In genomic region chr19:45417151-45417550, GRCh38 we compare ENCODE assay signal across 18 cellular contexts. TPM values are rescaled to one million over a fixed set of nuclear protein-coding genes. Genes with fewer than 3 reads are reported as not detected.
DNase-seq lines count a peak whose midpoint lies in the region; ATAC-seq and TF ChIP-seq lines count a peak whose summit lies in the region.
"Had no signal": no experiment of that assay in that cellular context is flagged by ENCODE, and none has a peak within 500 bp of the region (broad histone marks: within the 10 kb centered on the region; RNA-seq: fewer than 3 reads in every experiment).

No MANE protein-coding gene starts in this region.

- no peaks in the 10 kb centered on the region for H3K9me2 ChIP-seq in OCI-LY1 (ENCODE audit: low read depth, low read length)

- H3K9me3 ChIP-seq in left ventricle myocardium inferior (replicated peaks) (no peaks in the 10 kb centered on the region), OCI-LY1 (ENCODE audit: low read length) (no peaks in the 10 kb centered on the region), upper lobe of right lung (no peaks in the 10 kb centered on the region)
- H3K9me3 ChIP-seq: SJCRH30 had no signal

- no peaks in the 10 kb centered on the region for H3K79me2 ChIP-seq in OCI-LY1 (ENCODE audit: insufficient read depth, low read length)

- H3K9ac ChIP-seq in OCI-LY1 (ENCODE audit: low read length), result no peak overlapping the region
- H3K9ac ChIP-seq: GM23248 had no signal

- peaks cover 90% of the 10 kb centered on the region for H3K36me3 Mint-ChIP-seq in dendritic cell treated with granulocyte-macrophage colony-stimulating factor and Interleukin-4, amounts not matched to agents 40 ng/mL and 50 ng/mL, for 4 days (ENCODE audit: low read depth)

- no peak for DNase-seq in left ventricle myocardium inferior
- DNase-seq in Right ventricle myocardium inferior (ENCODE audit: missing footprints), result no peak
- DNase-seq in DMS 273 (lab: John Stamatoyannopoulos, UW; ENCODE audit: unreplicated experiment), result no peak
- DNase-seq in KG1 (lab: John Stamatoyannopoulos, UW), result no peak
- DNase-seq in upper lobe of right lung, result no peak
- no peak for DNase-seq in stimulated activated naive CD4-positive, alpha-beta T cell (lab: John Stamatoyannopoulos, UW)
- DNase-seq: CD4-positive, alpha-beta memory T cell; GM23248; HCEC 1CT; MM.1S; NCI-H1048; NCI-H1417 treated with DMSO at 0.1 percent for 48 hours; NCI-H187; NCI-H446; NCI-H526 treated with DMSO at 0.1 percent for 48 hours; SJCRH30 had no signal

- H4K20me1 ChIP-seq in OCI-LY1 (ENCODE audit: insufficient read depth, low read length), result no peaks in the 10 kb centered on the region

- no peak overlapping the region for H3K4me3 ChIP-seq in left ventricle myocardium inferior
- no peak overlapping the region for H3K4me3 ChIP-seq in OCI-LY1 (ENCODE audit: low read depth, low read length, poor library complexity, severe bottlenecking)
- no peak overlapping the region for H3K4me3 ChIP-seq in upper lobe of right lung
- H3K4me3 ChIP-seq: GM23248, SJCRH30 had no signal

- no peak overlapping the region for H2AFZ ChIP-seq in OCI-LY1 (ENCODE audit: low read length)
- H2AFZ ChIP-seq: GM23248 had no signal

- intact Hi-C loops in left ventricle myocardium inferior (cut with micrococcal nuclease), result no loop called here
- intact Hi-C loops in Right ventricle myocardium inferior (cut with DNase I), result no loop called here
- intact Hi-C loops in dendritic cell treated with granulocyte-macrophage colony-stimulating factor and Interleukin-4, amounts not matched to agents 40 ng/mL and 50 ng/mL, for 4 days (cut with micrococcal nuclease), result no loop called here
- intact Hi-C loops in upper lobe of right lung (cut with DNase I), result no loop called here

- H3K36me3 ChIP-seq in left ventricle myocardium inferior, result peaks cover 77% of the 10 kb centered on the region
- peaks cover 41% of the 10 kb centered on the region for H3K36me3 ChIP-seq in OCI-LY1 (ENCODE audit: insufficient read depth, low read length)
- peaks cover 56% of the 10 kb centered on the region for H3K36me3 ChIP-seq in upper lobe of right lung

- no peaks in the 10 kb centered on the region for H3F3A ChIP-seq in OCI-LY1 (ENCODE audit: insufficient read depth, low read length)

- H3K27ac ChIP-seq in left ventricle myocardium inferior (replicated peaks), result peak overlapping the region; percentile 73
- H3K27ac ChIP-seq in OCI-LY1 (ENCODE audit: low read depth, low read length, poor library complexity, severe bottlenecking), result peak overlapping the region; percentile 15
- H3K27ac ChIP-seq in upper lobe of right lung, result no peak overlapping the region
- H3K27ac ChIP-seq: GM23248, SJCRH30 had no signal

- peaks cover 52% of the 10 kb centered on the region for H3K4me1 Mint-ChIP-seq in dendritic cell treated with granulocyte-macrophage colony-stimulating factor and Interleukin-4, amounts not matched to agents 40 ng/mL and 50 ng/mL, for 4 days (ENCODE audit: low read depth)

- H3K4me1 ChIP-seq in left ventricle myocardium inferior (peaks cover 33% of the 10 kb centered on the region), OCI-LY1 (ENCODE audit: insufficient read depth, low read length, severe bottlenecking) (peaks cover 22% of the 10 kb centered on the region), upper lobe of right lung (peaks cover 6% of the 10 kb centered on the region)

- peak overlapping the region; percentile 12 for H3K27ac Mint-ChIP-seq in dendritic cell treated with granulocyte-macrophage colony-stimulating factor and Interleukin-4, amounts not matched to agents 40 ng/mL and 50 ng/mL, for 4 days

- no peaks in the 10 kb centered on the region for H3K9me3 Mint-ChIP-seq in dendritic cell treated with granulocyte-macrophage colony-stimulating factor and Interleukin-4, amounts not matched to agents 40 ng/mL and 50 ng/mL, for 4 days
- H3K9me3 Mint-ChIP-seq: CD4-positive, alpha-beta memory T cell had no signal

- H3K27me3 ChIP-seq in left ventricle myocardium inferior (ENCODE audit: low read depth) (no peaks in the 10 kb centered on the region), OCI-LY1 (ENCODE audit: insufficient read depth, low read length) (no peaks in the 10 kb centered on the region), upper lobe of right lung (no peaks in the 10 kb centered on the region)
- H3K27me3 ChIP-seq: SJCRH30 had no signal

- H3K4me3 Mint-ChIP-seq in dendritic cell treated with granulocyte-macrophage colony-stimulating factor and Interleukin-4, amounts not matched to agents 40 ng/mL and 50 ng/mL, for 4 days, result no peak overlapping the region
- H3K4me3 Mint-ChIP-seq: CD4-positive, alpha-beta memory T cell had no signal

- H3K4me2 ChIP-seq in OCI-LY1 (ENCODE audit: low read length), result no peak overlapping the region

- H3K27me3 Mint-ChIP-seq in dendritic cell treated with granulocyte-macrophage colony-stimulating factor and Interleukin-4, amounts not matched to agents 40 ng/mL and 50 ng/mL, for 4 days, result no peaks in the 10 kb centered on the region
- H3K27me3 Mint-ChIP-seq: CD4-positive, alpha-beta memory T cell had no signal

- TF ChIP-seq CTCF in left ventricle myocardium inferior (IDR thresholded peaks at IDR 0.05; ENCODE audit: borderline replicate concordance) (no peak), OCI-LY1 (IDR thresholded peaks at IDR 0.05; ENCODE audit: low read length) (no peak), upper lobe of right lung (IDR thresholded peaks at IDR 0.05) (no peak)

- ATAC-seq in Right ventricle myocardium inferior (no peak), upper lobe of right lung (no peak)

RNA-seq across cellular contexts. Expression of gene ERCC1, which starts 6.6 kb away (rescaled TPM):
- total RNA-seq in left ventricle myocardium inferior (108 TPM), Right ventricle myocardium inferior (166 TPM), upper lobe of right lung (48.8 TPM)

RNA-seq across cellular contexts. Expression of gene POLR1G, which starts 10.7 kb away (rescaled TPM):
- total RNA-seq in left ventricle myocardium inferior, result 5.2 TPM
- total RNA-seq in Right ventricle myocardium inferior, result 8.5 TPM
- total RNA-seq in upper lobe of right lung, result 5.4 TPM

RNA-seq across cellular contexts. Expression of gene PPP1R13L, which starts 12.3 kb away (rescaled TPM):
- total RNA-seq in left ventricle myocardium inferior (207 TPM), Right ventricle myocardium inferior (182 TPM), upper lobe of right lung (67.9 TPM)

RNA-seq across cellular contexts. Expression of gene ERCC2, which starts 46.8 kb away (rescaled TPM):
- total RNA-seq in left ventricle myocardium inferior (11.4 TPM), Right ventricle myocardium inferior (12.7 TPM), upper lobe of right lung (13.7 TPM)

RNA-seq across cellular contexts. Expression of gene FOSB, which starts 50.6 kb away (rescaled TPM):
- total RNA-seq in left ventricle myocardium inferior (0.33 TPM), Right ventricle myocardium inferior (0.32 TPM), upper lobe of right lung (3.6 TPM)
